In genomic region chr18:76687271-76688006, GRCh38 we compare ENCODE assay signal across 9 cellular contexts.
DNase-seq lines count a peak whose midpoint lies in the region; ATAC-seq and TF ChIP-seq lines count a peak whose summit lies in the region.
"Had no signal": no experiment of that assay in that cellular context is flagged by ENCODE, and none has a peak within 500 bp of the region (broad histone marks: within the 10 kb centered on the region; RNA-seq: fewer than 3 reads in every experiment).

No MANE protein-coding gene starts in this region.

- TF ChIP-seq EP300 in transverse colon (IDR thresholded peaks at IDR 0.05; ENCODE audit: low read depth): no peak

- DNase-seq in activated CD4-positive, alpha-beta T cell treated with anti-CD3 and anti-CD28 coated beads for 36 hours: peak; percentile 31
- no peak for DNase-seq in activated CD4-positive, alpha-beta T cell treated with anti-CD3 and anti-CD28 coated beads for 1 hour
- peak; percentile 60 for DNase-seq in activated naive CD8-positive, alpha-beta T cell treated with anti-CD3 and anti-CD28 coated beads for 36 hours
- DNase-seq in ureter (ENCODE audit: low spot score) (no peak), inferior parietal cortex (ENCODE audit: extremely low spot score) (no peak), transverse colon (no peak)

- H3K4me3 Mint-ChIP-seq in activated CD4-positive, alpha-beta T cell treated with anti-CD3 and anti-CD28 coated beads for 36 hours: no peak overlapping the region
- no peak overlapping the region for H3K4me3 Mint-ChIP-seq in activated naive CD8-positive, alpha-beta T cell treated with anti-CD3 and anti-CD28 coated beads for 36 hours

- in situ Hi-C loops in transverse colon (cut with MboI; ENCODE audit: low pct_ligation_motif_present in 1 of 4, low pct_unique_long_range_greater_than_20kb in 1 of 4, low sequenced_read_pairs in 3 of 4): loop anchor here in 1 of 4 donors (10.0 kb wide), 1 partner anchor 283 kb away; no protein-coding TSS in a partner anchor

- H3K27me3 ChIP-seq in neuron (ENCODE audit: insufficient read depth, low read length) (no peaks in the 10 kb centered on the region), transverse colon (peaks cover 14% of the 10 kb centered on the region)
- H3K27me3 ChIP-seq: BLaER1 had no signal

- ATAC-seq in activated CD4-positive, alpha-beta T cell treated with anti-CD3 and anti-CD28 coated beads for 36 hours: peak; percentile 66
- peak; percentile 63 for ATAC-seq in HG03442 (IDR thresholded peaks at IDR 0.05; ENCODE audit: unreplicated experiment)

- H3K4me3 ChIP-seq in neuron (ENCODE audit: low read length): no peak overlapping the region
- H3K4me3 ChIP-seq in transverse colon: no peak overlapping the region
- H3K4me3 ChIP-seq: BLaER1 had no signal

- H3K9me3 ChIP-seq in neuron (ENCODE audit: low read length): no peaks in the 10 kb centered on the region
- no peaks in the 10 kb centered on the region for H3K9me3 ChIP-seq in transverse colon
- H3K9me3 ChIP-seq: BLaER1 had no signal

- intact Hi-C loops in activated CD4-positive, alpha-beta T cell treated with anti-CD3 and anti-CD28 coated beads for 36 hours (cut with DNase I, micrococcal nuclease): loop anchor here in 1 of 2 experiments (1.0 kb wide), 1 partner anchor 288 kb away; no protein-coding TSS in a partner anchor
- intact Hi-C loops in transverse colon (cut with DNase I; ENCODE audit: low total_unique reads): no loop called here

- WGBS in transverse colon (ENCODE audit: low coverage in 1 of 2), 2 donors: 70 to 78% methylated on average over 10 to 15 of the region's 15 CpGs

- no peaks in the 10 kb centered on the region for H3K9me3 Mint-ChIP-seq in activated CD4-positive, alpha-beta T cell treated with anti-CD3 and anti-CD28 coated beads for 36 hours (ENCODE audit: low read depth)
- no peaks in the 10 kb centered on the region for H3K9me3 Mint-ChIP-seq in activated naive CD8-positive, alpha-beta T cell treated with anti-CD3 and anti-CD28 coated beads for 36 hours

- TF ChIP-seq POLR2A in transverse colon (IDR thresholded peaks at IDR 0.05): no peak

- CTCF ChIA-PET in activated CD4-positive, alpha-beta T cell treated with anti-CD3 and anti-CD28 coated beads for 36 hours (lab: Charles Lee): interaction anchor here (0.6 to 1.3 kb wide), 8 partner anchors 22 to 300 kb away, joined by 3 to 7 read pairs (median 4); no protein-coding TSS in a partner anchor

- peaks cover 2% of the 10 kb centered on the region for H3K4me1 ChIP-seq in neuron (ENCODE audit: insufficient read depth, low read length)
- H3K4me1 ChIP-seq in transverse colon: peaks cover 0 to 8% (median 0%) of the 10 kb centered on the region in 4 donors
- H3K4me1 ChIP-seq: BLaER1 had no signal

- peaks cover 9% of the 10 kb centered on the region for H3K4me1 Mint-ChIP-seq in activated CD4-positive, alpha-beta T cell treated with anti-CD3 and anti-CD28 coated beads for 36 hours
- peaks cover 18% of the 10 kb centered on the region for H3K4me1 Mint-ChIP-seq in activated naive CD8-positive, alpha-beta T cell treated with anti-CD3 and anti-CD28 coated beads for 36 hours

- no peak for TF ChIP-seq CTCF in transverse colon (IDR thresholded peaks at IDR 0.05)

- no peak overlapping the region for H3K27ac Mint-ChIP-seq in activated CD4-positive, alpha-beta T cell treated with anti-CD3 and anti-CD28 coated beads for 36 hours
- peak overlapping the region; percentile 77 for H3K27ac Mint-ChIP-seq in activated naive CD8-positive, alpha-beta T cell treated with anti-CD3 and anti-CD28 coated beads for 36 hours

- no peaks in the 10 kb centered on the region for H3K36me3 Mint-ChIP-seq in activated CD4-positive, alpha-beta T cell treated with anti-CD3 and anti-CD28 coated beads for 36 hours (ENCODE audit: low read depth)
- no peaks in the 10 kb centered on the region for H3K36me3 Mint-ChIP-seq in activated naive CD8-positive, alpha-beta T cell treated with anti-CD3 and anti-CD28 coated beads for 36 hours

- POLR2A ChIA-PET in activated CD4-positive, alpha-beta T cell treated with anti-CD3 and anti-CD28 coated beads for 36 hours (lab: Charles Lee): no interaction called here

- peaks cover 11% of the 10 kb centered on the region for H3K27me3 Mint-ChIP-seq in activated CD4-positive, alpha-beta T cell treated with anti-CD3 and anti-CD28 coated beads for 36 hours
- H3K27me3 Mint-ChIP-seq in activated naive CD8-positive, alpha-beta T cell treated with anti-CD3 and anti-CD28 coated beads for 36 hours: peaks cover 60% of the 10 kb centered on the region

- H3K36me3 ChIP-seq in neuron (ENCODE audit: insufficient read depth, low read length): no peaks in the 10 kb centered on the region
- no peaks in the 10 kb centered on the region for H3K36me3 ChIP-seq in transverse colon
- H3K36me3 ChIP-seq: BLaER1 had no signal

- peak overlapping the region in 2 of 4 donors; percentile 21 to 41 for H3K27ac ChIP-seq in transverse colon
- H3K27ac ChIP-seq: BLaER1 had no signal

- peak overlapping the region; percentile 50 for H2AFZ ChIP-seq in neuron (ENCODE audit: low read depth, low read length)

Comparison
In these comparisons a context has a peak if more than half of its experiments do, and no peak if none do; other contexts are left out.
1. DNase-seq: peak in activated CD4-positive, alpha-beta T cell treated with anti-CD3 and anti-CD28 coated beads for 36 hours (single experiment) and activated naive CD8-positive, alpha-beta T cell treated with anti-CD3 and anti-CD28 coated beads for 36 hours (single experiment); none in activated CD4-positive, alpha-beta T cell treated with anti-CD3 and anti-CD28 coated beads for 1 hour (single experiment), ureter (single experiment), inferior parietal cortex (single experiment) and transverse colon (single experiment).